ENCODE assay signal across 11 cellular contexts in genomic region chr19:41535029-41535622, GRCh38. TPM values are rescaled to one million over a fixed set of nuclear protein-coding genes. Genes with fewer than 3 reads are reported as not detected.
DNase-seq lines count a peak whose midpoint lies in the region; ATAC-seq and TF ChIP-seq lines count a peak whose summit lies in the region.
"Had no signal": no experiment of that assay in that cellular context is flagged by ENCODE, and none has a peak within 500 bp of the region (broad histone marks: within the 10 kb centered on the region; RNA-seq: fewer than 3 reads in every experiment).

No MANE protein-coding gene starts in this region.

- H3K36me3 ChIP-seq in thoracic aorta = no peaks in the 10 kb centered on the region

- TF ChIP-seq CTCF in thoracic aorta (IDR thresholded peaks at IDR 0.05) = no peak

- peak overlapping the region; percentile 13 for H3K4me3 ChIP-seq in thoracic aorta

- H3K9me3 Mint-ChIP-seq in activated T-cell treated with anti-CD3 and anti-CD28 coated beads, Interleukin-2, amount 50 U/mL, for 4 hours = peaks cover 13% of the 10 kb centered on the region

- peaks cover 6% of the 10 kb centered on the region for H3K27me3 ChIP-seq in thoracic aorta (replicated peaks; ENCODE audit: insufficient read depth)

- peaks cover 0 to 4% of the 10 kb centered on the region in 2 donors for H3K4me1 ChIP-seq in thoracic aorta (ENCODE audit: control insufficient read depth in 1 of 2, low read depth in 2 of 2)

- peaks cover 63% of the 10 kb centered on the region for H3K4me1 Mint-ChIP-seq in activated T-cell treated with anti-CD3 and anti-CD28 coated beads, Interleukin-2, amount 50 U/mL, for 4 hours (ENCODE audit: low read depth)

- H3K36me3 Mint-ChIP-seq in activated T-cell treated with anti-CD3 and anti-CD28 coated beads, Interleukin-2, amount 50 U/mL, for 4 hours (ENCODE audit: insufficient read depth) = peaks cover 4% of the 10 kb centered on the region

- ATAC-seq in activated T-cell treated with anti-CD3 and anti-CD28 coated beads, Interleukin-2, amount 50 U/mL, for 4 hours = peak; percentile 74
- peak; percentile 65 for ATAC-seq in HG02852 (IDR thresholded peaks at IDR 0.05; ENCODE audit: unreplicated experiment)
- ATAC-seq in thoracic aorta (ENCODE audit: insufficient number of reproducible peaks, low FRiP score, low read depth) = no peak
- ATAC-seq in left lobe of liver = no peak

- peak overlapping the region; percentile 74 for H3K4me3 Mint-ChIP-seq in activated T-cell treated with anti-CD3 and anti-CD28 coated beads, Interleukin-2, amount 50 U/mL, for 4 hours

- DNase-seq in activated T-cell treated with anti-CD3 and anti-CD28 coated beads, Interleukin-2, amount 50 U/mL, for 4 hours = no peak
- no peak for DNase-seq in activated T-cell treated with anti-CD3 and anti-CD28 coated beads, Interleukin-2, amount 50 U/mL, for 48 hours
- peak; percentile 75 for DNase-seq in RPMI8226
- DNase-seq in thoracic aorta (ENCODE audit: low spot score) = no peak
- DNase-seq in ureter (ENCODE audit: low spot score) = no peak
- DNase-seq in left lobe of liver (ENCODE audit: low spot score) = no peak
- no peak for DNase-seq in A172 (ENCODE audit: low spot score)
- DNase-seq: activated gamma-delta T cell treated with Interleukin-2 at 50 U/mL for 16 hours, NCI-H2029 had no signal

- no peaks in the 10 kb centered on the region for H3K27me3 Mint-ChIP-seq in activated T-cell treated with anti-CD3 and anti-CD28 coated beads, Interleukin-2, amount 50 U/mL, for 4 hours (ENCODE audit: low read depth)

- no peaks in the 10 kb centered on the region for H3K9me3 ChIP-seq in thoracic aorta

- H3K27ac ChIP-seq in thoracic aorta = no peak overlapping the region
- H3K27ac ChIP-seq: C4-2B had no signal

RNA-seq across cellular contexts. Expression of gene CEACAM21, which starts 40.8 kb away (rescaled TPM):
- 10 to 100 TPM in 2 of 3 donors, 1 to 10 TPM in 1; 6.1 to 12.9 (median 11.0) TPM for total RNA-seq in activated T-cell treated with anti-CD3 and anti-CD28 coated beads, Interleukin-2, amount 50 U/mL, for 4 hours
- total RNA-seq in thoracic aorta (1 to 10 TPM; 1.1 to 6.9 TPM), ureter (3.6 TPM), left lobe of liver (0.40 TPM)
- total RNA-seq in A172 (2014; rRNA removed; shearing (Covaris generic)) = not detected in 2 replicates

Comparison
In these comparisons a context has a peak if more than half of its experiments do, and no peak if none do; other contexts are left out.
1. ATAC-seq: peak in activated T-cell treated with anti-CD3 and anti-CD28 coated beads, Interleukin-2, amount 50 U/mL, for 4 hours (2 of 2) and HG02852 (single experiment); none in thoracic aorta (single experiment) and left lobe of liver (single experiment).